ENCODE assay signal across 8 cellular contexts in genomic region chr20:34874094-34874654, GRCh38.
DNase-seq lines count a peak whose midpoint lies in the region; ATAC-seq and TF ChIP-seq lines count a peak whose summit lies in the region.

No MANE protein-coding gene starts in this region.

- no peaks in the 10 kb centered on the region for H3K9me2 ChIP-seq in SU-DHL-6 (replicated peaks; ENCODE audit: insufficient read depth, low read length)

- no peak overlapping the region for H3K9ac ChIP-seq in SU-DHL-6 (ENCODE audit: low read length)

- ATAC-seq in HG02798 (IDR thresholded peaks at IDR 0.05; ENCODE audit: poor library complexity, unreplicated experiment): no peak
- ATAC-seq in GM21447 (IDR thresholded peaks at IDR 0.05; ENCODE audit: unreplicated experiment): no peak

- no peaks in the 10 kb centered on the region for H3K27me3 ChIP-seq in SU-DHL-6 (ENCODE audit: low read length)

- H4K20me1 ChIP-seq in SU-DHL-6 (ENCODE audit: low read depth, low read length): no peaks in the 10 kb centered on the region

- no peaks in the 10 kb centered on the region for H3K9me3 ChIP-seq in SU-DHL-6 (ENCODE audit: insufficient read depth, low read length)

- DNase-seq in NCI-H146 treated with DMSO at 0.1 percent for 48 hours (lab: John Stamatoyannopoulos, UW; ENCODE audit: unreplicated experiment) (peak; percentile 74), astrocyte of the hippocampus (ENCODE audit: low read depth, low spot score) (peak; percentile 92), hepatic stellate cell (ENCODE audit: low spot score) (peak; percentile 86), putamen (ENCODE audit: low spot score) (peak; percentile 86)

- H3F3A ChIP-seq in SU-DHL-6 (ENCODE audit: insufficient read depth): no peaks in the 10 kb centered on the region

- H3K4me2 ChIP-seq in SU-DHL-6 (ENCODE audit: low read depth, low read length, poor library complexity, severe bottlenecking): no peak overlapping the region

- TF ChIP-seq CTCF in GM12872 (IDR thresholded peaks at IDR 0.05; ENCODE audit: insufficient read depth, low read depth, low read length) (peak; percentile 85), SU-DHL-6 (IDR thresholded peaks at IDR 0.05; ENCODE audit: insufficient read depth, low read length, poor library complexity, severe bottlenecking) (peak; percentile 55)

- H2AFZ ChIP-seq in SU-DHL-6 (ENCODE audit: low read depth, low read length, severe bottlenecking): no peak overlapping the region

- H3K27ac ChIP-seq in SU-DHL-6 (ENCODE audit: low read depth, low read length): no peak overlapping the region

- H3K36me3 ChIP-seq in SU-DHL-6 (ENCODE audit: low read length): no peaks in the 10 kb centered on the region

- H3K79me2 ChIP-seq in SU-DHL-6 (ENCODE audit: insufficient read depth, low read length): no peaks in the 10 kb centered on the region

- no peak overlapping the region for H3K4me3 ChIP-seq in SU-DHL-6 (ENCODE audit: insufficient read depth, low read length, poor library complexity, severe bottlenecking)
